In genomic region chr10:119273413-119273812, GRCh38 we compare ENCODE assay signal across 12 cellular contexts.
"Had no signal": no experiment of that assay in that cellular context is flagged by ENCODE, and none has a peak within 500 bp of the region (broad histone marks: within the 10 kb centered on the region; RNA-seq: fewer than 3 reads in every experiment).

No MANE protein-coding gene starts in this region.

- DNase-seq: activated T-cell treated with anti-CD3 and anti-CD28 coated beads, Interleukin-2, amount 50 U/mL, for 1 hour; anterior cingulate cortex; foreskin melanocyte; mammary epithelial cell; stimulated activated CD4-positive, alpha-beta T cell treated with anti-CD3 and anti-CD28 coated beads, Interleukin-4, amount 100 ng/mL, for 1 hour; stimulated activated CD8-positive, alpha-beta memory T cell treated with anti-CD3 and anti-CD28 coated beads, Interleukin-4, amount 100 ng/mL, for 48 hours; transverse colon had no signal

- H3K27ac ChIP-seq: ovary had no signal

- H3K27me3 Mint-ChIP-seq: activated naive CD8-positive, alpha-beta T cell had no signal

- H3K36me3 ChIP-seq: heart left ventricle, ovary, transverse colon had no signal

- H3K9me3 ChIP-seq: heart left ventricle, mucosa of descending colon, ovary, transverse colon had no signal

- H3K4me3 ChIP-seq: heart left ventricle, mucosa of descending colon, ovary, transverse colon had no signal

- H3K27me3 ChIP-seq: heart left ventricle, ovary, transverse colon had no signal

- ATAC-seq: activated CD4-positive, CD25-positive, alpha-beta regulatory T cell treated with anti-CD3 and anti-CD28 coated beads, Interleukin-2, amount 50 U/mL, for 24 hours; heart left ventricle; mucosa of descending colon had no signal

- H3K4me3 Mint-ChIP-seq: activated naive CD8-positive, alpha-beta T cell had no signal

- H3K27ac Mint-ChIP-seq: activated naive CD8-positive, alpha-beta T cell had no signal
